Comparison of ENCODE assay signal across 9 cellular contexts in the genomic region with DNA sequence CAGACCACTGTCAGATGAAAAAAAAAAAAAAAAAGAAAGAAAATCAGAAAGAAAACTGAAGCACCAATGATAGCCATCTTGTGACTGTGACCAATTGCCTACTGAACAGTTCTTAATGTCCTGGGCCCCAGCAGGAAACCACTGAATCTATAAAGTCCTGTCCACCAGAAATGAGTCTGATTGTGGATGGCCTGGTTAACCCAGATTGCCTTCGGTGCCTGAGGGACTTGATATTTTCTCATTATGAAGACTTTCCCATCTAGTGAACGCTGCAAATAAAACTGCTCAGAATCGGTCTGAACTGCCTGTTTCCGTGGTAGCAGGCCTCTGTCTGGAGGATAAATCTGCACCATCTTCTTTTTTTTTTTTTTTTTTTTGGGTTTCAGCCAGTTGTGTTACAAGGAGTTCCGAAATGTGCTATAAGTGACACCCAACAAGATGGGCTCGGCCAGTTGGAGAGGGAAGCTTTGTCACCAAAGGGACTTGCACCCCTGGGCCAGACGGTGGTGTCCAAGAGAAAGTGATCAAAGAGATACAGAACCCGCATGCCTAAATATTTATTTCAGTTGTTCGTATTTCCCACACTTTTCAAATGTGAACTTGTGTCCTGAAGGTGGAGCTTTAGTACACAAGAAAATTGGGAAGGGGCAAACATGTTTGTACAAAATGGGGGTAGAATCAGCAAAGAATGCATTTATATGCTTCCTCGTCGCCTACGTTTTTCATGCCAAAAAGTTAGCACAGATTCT. TPM values are rescaled to one million over a fixed set of nuclear protein-coding genes. Genes with fewer than 3 reads are reported as not detected.
DNase-seq lines count a peak whose midpoint lies in the region; ATAC-seq, FAIRE-seq and TF ChIP-seq lines count a peak whose summit lies in the region.
"Had no signal": no experiment of that assay in that cellular context is flagged by ENCODE, and none has a peak within 500 bp of the region (broad histone marks: within the 10 kb centered on the region; RNA-seq: fewer than 3 reads in every experiment).

No MANE protein-coding gene starts in this region.

- H2AFZ ChIP-seq in KMS-11 (ENCODE audit: low read depth), result no peak overlapping the region
- no peak overlapping the region for H2AFZ ChIP-seq in GM12878 (ENCODE audit: control insufficient read depth, low read depth, low read length)
- H2AFZ ChIP-seq in neural progenitor cell (replicated peaks), result no peak overlapping the region

- H3K36me3 ChIP-seq in DOHH2 (ENCODE audit: control insufficient read depth, low read length), result no peaks in the 10 kb centered on the region
- H3K36me3 ChIP-seq in KMS-11 (ENCODE audit: insufficient read depth), result no peaks in the 10 kb centered on the region
- H3K36me3 ChIP-seq in GM12878 (ENCODE audit: control insufficient read depth in 2 of 2, insufficient read depth in 2 of 2, low read length in 1 of 2), result no peaks in the 10 kb centered on the region
- no peaks in the 10 kb centered on the region for H3K36me3 ChIP-seq in neural progenitor cell

- SMC1A ChIA-PET in GM12878 (lab: Charles Lee; ENCODE audit: uncharacterized antibody, unreplicated experiment), result interaction anchor here (0.6 to 4.1 kb wide), 14 partner anchors 10 to 394 kb away, joined by 3 to 35 read pairs (median 6); no protein-coding TSS in a partner anchor

- no peak overlapping the region for H3K4me3 Mint-ChIP-seq in neural progenitor cell

- no peaks in the 10 kb centered on the region for H3K9me3 Mint-ChIP-seq in neural progenitor cell

- no peaks in the 10 kb centered on the region for H3K9me2 ChIP-seq in DOHH2 (replicated peaks; ENCODE audit: control insufficient read depth, low read length)

- H3K4me3 ChIP-seq in DOHH2 (ENCODE audit: low read length) (no peak overlapping the region), KMS-11 (IDR thresholded peaks at IDR 0.05; ENCODE audit: insufficient read depth, low read depth, low read length) (no peak overlapping the region), GM12878 (no peak overlapping the region), neural progenitor cell (no peak overlapping the region)

- no peaks in the 10 kb centered on the region for H3K36me3 Mint-ChIP-seq in neural progenitor cell

- H3K4me2 ChIP-seq in DOHH2 (ENCODE audit: low read length) (no peak overlapping the region), KMS-11 (no peak overlapping the region), GM12878 (ENCODE audit: control insufficient read depth, insufficient read depth) (no peak overlapping the region), neural progenitor cell (no peak overlapping the region)

- peaks cover 67% of the 10 kb centered on the region for H3K27me3 ChIP-seq in DOHH2 (ENCODE audit: control insufficient read depth, low read length)
- H3K27me3 ChIP-seq in KMS-11 (ENCODE audit: insufficient read depth, low read depth), result no peaks in the 10 kb centered on the region
- H3K27me3 ChIP-seq in GM12878 (replicated peaks in 1 of 2; ENCODE audit: control insufficient read depth in 2 of 2, insufficient read depth in 2 of 2, low read length in 1 of 2), result no peaks in the 10 kb centered on the region
- peaks cover 42% of the 10 kb centered on the region for H3K27me3 ChIP-seq in neural progenitor cell

- intact Hi-C loops in GM12878 (cut with micrococcal nuclease; ENCODE audit: unreplicated experiment), result loop anchor here (5.0 kb wide), 3 partner anchors 162 to 732 kb away; no protein-coding TSS in a partner anchor

- peaks cover 38% of the 10 kb centered on the region for H3K4me1 Mint-ChIP-seq in neural progenitor cell

- ATAC-seq in GM12878 (no peak), HG02588 (IDR thresholded peaks at IDR 0.05; ENCODE audit: unreplicated experiment) (no peak), HG03025 (IDR thresholded peaks at IDR 0.05; ENCODE audit: low FRiP score, unreplicated experiment) (no peak)

- POLR2A ChIA-PET in GM12878 (lab: Charles Lee), result no interaction called here

- BruUV-seq in GM12878 (replicated peaks; lab: Mats Ljungman, UMichigan), result no TSS peak

- H3K27ac ChIP-seq in DOHH2 (ENCODE audit: low read depth, low read length), result no peak overlapping the region
- no peak overlapping the region for H3K27ac ChIP-seq in KMS-11
- H3K27ac ChIP-seq in GM12878 (ENCODE audit: control insufficient read depth, insufficient read depth), result no peak overlapping the region
- H3K27ac ChIP-seq in neural progenitor cell, result no peak overlapping the region
- H3K27ac ChIP-seq: HL-60 had no signal

- H3K27me3 Mint-ChIP-seq in neural progenitor cell (ENCODE audit: insufficient read depth, low read depth), result peaks cover 18% of the 10 kb centered on the region

- no peak overlapping the region for H3K9ac ChIP-seq in KMS-11
- no peak overlapping the region for H3K9ac ChIP-seq in GM12878 (ENCODE audit: control insufficient read depth, insufficient read depth, low read length)
- H3K9ac ChIP-seq in neural progenitor cell, result no peak overlapping the region

- FAIRE-seq in GM12878 (lab: Jason Lieb, UNC), result no peak

- H3K27ac Mint-ChIP-seq in neural progenitor cell, result peak overlapping the region; percentile 1

- RAD21 ChIA-PET in GM12878 (lab: Charles Lee; ENCODE audit: unreplicated experiment), result interaction anchor here (0.7 to 4.3 kb wide), 10 partner anchors 11 to 1416 kb away, joined by 3 to 23 read pairs (median 4); no protein-coding TSS in a partner anchor

- peak; percentile 66 for TF ChIP-seq RAD21 in GM12878 (IDR thresholded peaks at IDR 0.05; ENCODE audit: insufficient read depth, low read depth, low read length)

- H3K79me2 ChIP-seq in DOHH2 (ENCODE audit: control insufficient read depth, low read length) (no peaks in the 10 kb centered on the region), KMS-11 (ENCODE audit: insufficient read depth, low read depth) (no peaks in the 10 kb centered on the region), GM12878 (ENCODE audit: control insufficient read depth, insufficient read depth, low read length) (peaks cover 18% of the 10 kb centered on the region), neural progenitor cell (ENCODE audit: low read depth) (no peaks in the 10 kb centered on the region)

- CTCF ChIA-PET in GM12878 (lab: Yijun Ruan, JAX), result interaction anchor here (1.0 to 5.1 kb wide), 14 partner anchors 11 to 730 kb away, joined by 3 to 51 read pairs (median 6); no protein-coding TSS in a partner anchor

- no peak for TF ChIP-seq EP300 in GM12878 (IDR thresholded peaks at IDR 0.05; ENCODE audit: borderline replicate concordance in 1 of 2, control insufficient read depth in 1 of 2, low read depth in 2 of 2, low read length in 2 of 2)

- TF ChIP-seq POLR2A in GM12878 (IDR thresholded peaks at IDR 0.05; ENCODE audit: low read depth, low read length), result no peak

- H4K20me1 ChIP-seq in DOHH2 (ENCODE audit: control insufficient read depth, insufficient read depth, low read depth, low read length) (0 out of 2 replicates have a peak, but pooled peaks cover 3% of the 10 kb centered on the region), KMS-11 (ENCODE audit: insufficient read depth) (no peaks in the 10 kb centered on the region), GM12878 (ENCODE audit: control insufficient read depth, insufficient read depth) (no peaks in the 10 kb centered on the region), neural progenitor cell (ENCODE audit: low read depth) (peaks cover 10% of the 10 kb centered on the region)

- H3K4me1 ChIP-seq in DOHH2 (ENCODE audit: control insufficient read depth, low read length), result peaks cover 26% of the 10 kb centered on the region
- H3K4me1 ChIP-seq in KMS-11 (ENCODE audit: low read depth, poor library complexity, severe bottlenecking), result peaks cover 8% of the 10 kb centered on the region
- H3K4me1 ChIP-seq in GM12878 (ENCODE audit: control insufficient read depth, insufficient read depth, low read length), result peaks cover 8% of the 10 kb centered on the region
- H3K4me1 ChIP-seq in neural progenitor cell, result no peaks in the 10 kb centered on the region

- H3K9me3 ChIP-seq in DOHH2 (ENCODE audit: control insufficient read depth, insufficient read depth, low read length) (no peaks in the 10 kb centered on the region), GM12878 (replicated peaks; ENCODE audit: control insufficient read depth, insufficient read depth, low read length) (no peaks in the 10 kb centered on the region), neural progenitor cell (ENCODE audit: low read depth) (no peaks in the 10 kb centered on the region)

- 85% methylated on average over 12 of the region's 12 CpGs for WGBS in GM12878 (ENCODE audit: insufficient coverage, insufficient replicate concordance, low lambda C conversion rate, missing lambda C conversion rate)

- TF ChIP-seq CTCF in DOHH2 (IDR thresholded peaks at IDR 0.05; ENCODE audit: low read depth, low read length, poor library complexity, severe bottlenecking) (peak; percentile 45), KMS-11 (conservative IDR thresholded peaks at IDR 0.05; ENCODE audit: low read depth, low read length) (0 out of 2 replicates have a peak, but pooled peaks have one; percentile 18), GM12878 (IDR thresholded peaks at IDR 0.05 in 2 of 3, conservative IDR thresholded peaks at IDR 0.05 in 1 of 3; ENCODE audit: control insufficient read depth in 2 of 3, extremely low read depth in 1 of 3, insufficient read depth in 1 of 3, low read depth in 3 of 3, low read length in 3 of 3) (peak in 2 of 3 experiments; percentile 20 to 48; a peak in 3 of 6 replicates), neural progenitor cell (IDR thresholded peaks at IDR 0.05) (peak; percentile 47)

- in situ Hi-C loops in GM12878 (cut with MboI), result loop anchor here (5.0 kb wide), 1 partner anchor 727 kb away; no protein-coding TSS in a partner anchor

- no peak for DNase-seq in GM12878 (ENCODE audit: low read depth, low spot score)
- peak; percentile 21 for DNase-seq in neural progenitor cell (ENCODE audit: low spot score)
- DNase-seq in stimulated activated CD4-positive, alpha-beta T cell treated with anti-CD3 and anti-CD28 coated beads, Interleukin-4, amount 100 ng/mL, for 1 hour, result no peak
- DNase-seq in activated CD4-positive, alpha-beta T cell treated with anti-CD3 and anti-CD28 coated beads, Interleukin-2, amount 50 U/mL, for 1 hour, result no peak

- peaks cover 6% of the 10 kb centered on the region; the same call in 1 of the 2 replicates for H3F3A ChIP-seq in DOHH2 (ENCODE audit: control insufficient read depth, insufficient read depth)
- peaks cover 29% of the 10 kb centered on the region for H3F3A ChIP-seq in neural progenitor cell (ENCODE audit: low read depth)

RNA-seq across cellular contexts. Expression of a gene that starts 3.0 kb away (rescaled TPM):
- total RNA-seq in GM12878 (2013; cell fraction: nucleolus; rRNA removed), result 343 and 360 TPM in 2 replicates
- total RNA-seq in GM12878 (2014; rRNA removed) (29.4 and 31.9 TPM in 2 replicates), GM12878 (2014; rRNA removed; fragmentation: Illumina TruSeq; extraction: Trizol) (34.6 and 34.8 TPM in 2 replicates), GM12878 (2021) (35.2 and 36.4 TPM in 2 replicates), neural progenitor cell (ENCODE audit: low replicate concordance) (13.4 and 16.7 TPM in 2 replicates)
- 10.7 TPM for polyA plus RNA-seq in GM12878 (2011; ENCODE audit: low read depth)
- polyA plus RNA-seq in GM12878 (2011; rRNA removed) (41.2 and 47.8 TPM in 2 replicates), GM12878 (2014; fragmentation: Illumina TruSeq; extraction: Trizol) (29.5 and 33.2 TPM in 2 replicates), GM12878 (2014; fragmentation: Nextera tagmentation; extraction: Ambion mirVana) (1 to 10 TPM; 5.2 to 6.6 TPM), GM12878 (2014; rRNA removed) (17.8 and 19.8 TPM in 2 replicates), GM12878 (2016; fragmentation: Nextera tagmentation; extraction: Ambion mirVana) (1 to 10 TPM; 6.3 to 8.6 TPM)
- polyA plus RNA-seq in GM12878 (2011; cell fraction: cytosol; rRNA removed), result 20.9 and 21.4 TPM in 2 replicates
- 52.1 and 55.5 TPM in 2 replicates for polyA plus RNA-seq in GM12878 (2011; cell fraction: nucleus; rRNA removed)
- 13.0 and 18.3 TPM in 2 replicates for polyA plus RNA-seq in GM12878 (2012)
- 101 and 119 TPM in 2 replicates for polyA minus RNA-seq in GM12878 (2011; rRNA and poly(A)+ RNA removed)
- polyA minus RNA-seq in GM12878 (2011; cell fraction: cytosol; rRNA and poly(A)+ RNA removed), result 21.5 and 24.2 TPM in 2 replicates
- polyA minus RNA-seq in GM12878 (2011; cell fraction: nucleus; rRNA and poly(A)+ RNA removed), result 88.5 and 139 TPM in 2 replicates
